In genomic region chr5:8399471-8399870, GRCh38 we compare ENCODE assay signal across 21 cellular contexts.
DNase-seq lines count a peak whose midpoint lies in the region; ATAC-seq and TF ChIP-seq lines count a peak whose summit lies in the region.
"Had no signal": no experiment of that assay in that cellular context is flagged by ENCODE, and none has a peak within 500 bp of the region (broad histone marks: within the 10 kb centered on the region; RNA-seq: fewer than 3 reads in every experiment).

No MANE protein-coding gene starts in this region.

- H3K36me3 Mint-ChIP-seq in activated CD4-positive, alpha-beta memory T cell treated with anti-CD3 and anti-CD28 coated beads for 36 hours: no peaks in the 10 kb centered on the region
- H3K36me3 Mint-ChIP-seq: T-cell had no signal

- no peaks in the 10 kb centered on the region for H3K4me1 Mint-ChIP-seq in activated CD4-positive, alpha-beta memory T cell treated with anti-CD3 and anti-CD28 coated beads for 36 hours (ENCODE audit: low read depth)
- H3K4me1 Mint-ChIP-seq: T-cell had no signal

- H3K4me3 ChIP-seq in LNCaP clone FGC (ENCODE audit: low read depth, low read length) (no peak overlapping the region), testis (no peak overlapping the region), right cardiac atrium (ENCODE audit: low read length) (no peak overlapping the region)
- H3K4me3 ChIP-seq: GM23248 had no signal

- no peaks in the 10 kb centered on the region for H3K9me3 Mint-ChIP-seq in activated CD4-positive, alpha-beta memory T cell treated with anti-CD3 and anti-CD28 coated beads for 36 hours

- no peaks in the 10 kb centered on the region for H3K27me3 ChIP-seq in testis
- no peaks in the 10 kb centered on the region for H3K27me3 ChIP-seq in right cardiac atrium (ENCODE audit: control insufficient read depth, insufficient read depth)

- no peak overlapping the region for H3K4me3 Mint-ChIP-seq in activated CD4-positive, alpha-beta memory T cell treated with anti-CD3 and anti-CD28 coated beads for 36 hours
- H3K4me3 Mint-ChIP-seq: T-cell had no signal

- DNase-seq in LNCaP clone FGC (ENCODE audit: low read depth) (peak; percentile 7), NCI-H2081 (lab: John Stamatoyannopoulos, UW) (peak; percentile 77 to 95), NCI-H2196 (lab: John Stamatoyannopoulos, UW; ENCODE audit: unreplicated experiment) (peak; percentile 20), myocyte (ENCODE audit: low read depth) (peak; percentile 6), testis (no peak), cardiac septum (ENCODE audit: low spot score) (no peak), right cardiac atrium (no peak)
- DNase-seq in activated CD4-positive, alpha-beta memory T cell treated with anti-CD3 and anti-CD28 coated beads for 36 hours: no peak
- DNase-seq: AML-193, GF-D8, GM23248, HCEC 1CT, Kasumi-1, MM.1S, NCI-H1417 treated with DMSO at 0.1 percent for 48 hours, NCI-H187 treated with DMSO at 0.1 percent for 48 hours, NCI-H748 treated with DMSO at 0.1 percent for 48 hours, SIG-M5, T-cell had no signal

- POLR2A ChIA-PET in activated CD4-positive, alpha-beta memory T cell treated with anti-CD3 and anti-CD28 coated beads for 36 hours (lab: Charles Lee): no interaction called here

- ATAC-seq in right cardiac atrium: no peak
- ATAC-seq: SK-N-SH treated with all-trans-retinoic acid at 6 μM for 48 hours, T-cell had no signal

- H3K27ac ChIP-seq in testis (no peak overlapping the region), right cardiac atrium (ENCODE audit: low read length) (no peak overlapping the region)
- H3K27ac ChIP-seq: C4-2B, GM23248 had no signal

- CTCF ChIA-PET in activated CD4-positive, alpha-beta memory T cell treated with anti-CD3 and anti-CD28 coated beads for 36 hours (lab: Charles Lee): no interaction called here

- H3K4me1 ChIP-seq in testis (no peaks in the 10 kb centered on the region), right cardiac atrium (ENCODE audit: control insufficient read depth, insufficient read depth, low read length) (no peaks in the 10 kb centered on the region)

- H3K36me3 ChIP-seq in testis (ENCODE audit: low read depth, missing control alignments): no peaks in the 10 kb centered on the region

- no peaks in the 10 kb centered on the region for H3K27me3 Mint-ChIP-seq in activated CD4-positive, alpha-beta memory T cell treated with anti-CD3 and anti-CD28 coated beads for 36 hours
- H3K27me3 Mint-ChIP-seq: T-cell had no signal

- intact Hi-C loops in testis (cut with DNase I; ENCODE audit: low total_unique reads): no loop called here
- intact Hi-C loops in cardiac septum (cut with DNase I): no loop called here
- intact Hi-C loops in right cardiac atrium (cut with DNase I): no loop called here
- intact Hi-C loops in activated CD4-positive, alpha-beta memory T cell treated with anti-CD3 and anti-CD28 coated beads for 36 hours (cut with micrococcal nuclease): no loop called here

- H3K9me3 ChIP-seq in testis: no peaks in the 10 kb centered on the region
- peaks cover 3% of the 10 kb centered on the region for H3K9me3 ChIP-seq in right cardiac atrium (ENCODE audit: control insufficient read depth, low read length)

- H3K27ac Mint-ChIP-seq in activated CD4-positive, alpha-beta memory T cell treated with anti-CD3 and anti-CD28 coated beads for 36 hours: no peak overlapping the region
- H3K27ac Mint-ChIP-seq: T-cell had no signal

- TF ChIP-seq CTCF in LNCaP clone FGC (IDR thresholded peaks at IDR 0.05; ENCODE audit: control insufficient read depth, extremely low read depth, insufficient read depth): no peak
- no peak for TF ChIP-seq CTCF in testis (IDR thresholded peaks at IDR 0.05)

- 82 to 84% methylated on average over 4 of the region's 4 CpGs for WGBS in testis, 2 donors
- 81% methylated on average over 4 of the region's 4 CpGs for WGBS in right cardiac atrium

- TF ChIP-seq POLR2A in testis (IDR thresholded peaks at IDR 0.05): no peak

Comparison
In these comparisons a context has a peak if more than half of its experiments do, and no peak if none do; other contexts are left out.
1. DNase-seq: peak in LNCaP clone FGC (single experiment), NCI-H2081 (2 of 2), NCI-H2196 (single experiment) and myocyte (single experiment); none in testis (single experiment), cardiac septum (single experiment), right cardiac atrium (0 of 3) and activated CD4-positive, alpha-beta memory T cell treated with anti-CD3 and anti-CD28 coated beads for 36 hours (single experiment).